In the genomic region with DNA sequence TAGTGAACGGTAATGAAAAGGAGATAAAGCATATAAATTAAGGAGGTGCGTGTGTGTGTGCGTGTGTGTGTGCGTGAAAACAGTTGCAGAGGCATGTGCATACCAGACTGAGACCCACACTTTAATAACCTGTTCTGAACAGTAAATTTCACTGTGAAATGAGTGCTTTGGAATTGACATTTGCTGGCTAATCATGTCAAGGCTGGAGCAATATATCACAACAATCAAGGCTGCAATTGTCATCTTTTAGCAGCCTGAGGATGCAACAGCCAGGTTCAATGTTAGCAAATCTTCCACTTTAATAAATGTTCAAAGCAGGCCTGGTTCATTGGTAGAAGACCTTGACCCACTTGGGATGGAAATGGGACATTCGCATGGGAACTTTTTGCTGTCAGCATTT, we compare ENCODE assay signal across 36 cellular contexts. TPM values are rescaled to one million over a fixed set of nuclear protein-coding genes. Genes with fewer than 3 reads are reported as not detected.
"Had no signal": no experiment of that assay in that cellular context is flagged by ENCODE, and none has a peak within 500 bp of the region (broad histone marks: within the 10 kb centered on the region; RNA-seq: fewer than 3 reads in every experiment).

No MANE protein-coding gene starts in this region.

- H3K27ac ChIP-seq: ascending aorta, cardiac muscle cell, VCaP had no signal

- H3K4me1 ChIP-seq: ascending aorta had no signal

- H3K4me3 ChIP-seq: ascending aorta, cardiac muscle cell had no signal

- H3K4me3 Mint-ChIP-seq: activated B cell treated with CpG ODN at 0.5 μM for 24 hours; activated CD4-positive, alpha-beta memory T cell treated with anti-CD3 and anti-CD28 coated beads, Interleukin-2, amount 10 ng/mL, durations not matched to agents 7 days and 5 days; activated CD4-positive, alpha-beta T cell treated with anti-CD3 and anti-CD28 coated beads, Interleukin-2, amount 10 ng/mL, durations not matched to agents 7 days and 5 days; activated CD8-positive, alpha-beta T cell treated with anti-CD3 and anti-CD28 coated beads, Interleukin-2, amount 10 ng/mL, durations not matched to agents 7 days and 5 days; activated naive CD4-positive, alpha-beta T cell treated with anti-CD3 and anti-CD28 coated beads, Interleukin-2, amount 10 ng/mL, durations not matched to agents 7 days and 5 days; activated naive CD4-positive, alpha-beta T cell treated with anti-CD3 and anti-CD28 coated beads, Interleukin-2, amount 50 U/mL, for 24 hours; activated naive CD8-positive, alpha-beta T cell; activated naive CD8-positive, alpha-beta T cell treated with anti-CD3 and anti-CD28 coated beads, Interleukin-2, amount 10 ng/mL, durations not matched to agents 7 days and 5 days; activated naive CD8-positive, alpha-beta T cell treated with anti-CD3 and anti-CD28 coated beads, Interleukin-2, amount 50 U/mL, for 24 hours; activated T-cell treated with anti-CD3 and anti-CD28 coated beads, Interleukin-2, amount 50 U/mL, for 24 hours; brain; central memory CD8-positive, alpha-beta T cell; T-helper 1 cell treated with Interleukin-12 subunit alpha and Interleukin-12 subunit beta and Interleukin-4 antibody, amounts not matched to agents 30 μg/mL and 1 μg/mL, for 36 hours; T-helper 2 cell treated with Interferon-gamma antibody and Interleukin-4, amounts not matched to agents 5 μg/mL and 100 μg/mL, for 36 hours had no signal

- ATAC-seq: activated CD8-positive, alpha-beta T cell treated with anti-CD3 and anti-CD28 coated beads, Interleukin-2, amount 10 ng/mL, durations not matched to agents 7 days and 5 days; activated naive CD8-positive, alpha-beta T cell treated with anti-CD3 and anti-CD28 coated beads, Interleukin-2, amount 50 U/mL, for 24 hours had no signal

- H3K27me3 ChIP-seq: ascending aorta had no signal

- H3K4me1 Mint-ChIP-seq: activated B cell treated with CpG ODN at 0.5 μM for 24 hours; activated CD4-positive, alpha-beta memory T cell treated with anti-CD3 and anti-CD28 coated beads, Interleukin-2, amount 10 ng/mL, durations not matched to agents 7 days and 5 days; activated CD4-positive, alpha-beta T cell treated with anti-CD3 and anti-CD28 coated beads, Interleukin-2, amount 10 ng/mL, durations not matched to agents 7 days and 5 days; activated naive CD4-positive, alpha-beta T cell treated with anti-CD3 and anti-CD28 coated beads, Interleukin-2, amount 10 ng/mL, durations not matched to agents 7 days and 5 days; activated naive CD4-positive, alpha-beta T cell treated with anti-CD3 and anti-CD28 coated beads, Interleukin-2, amount 50 U/mL, for 24 hours; activated naive CD8-positive, alpha-beta T cell treated with anti-CD3 and anti-CD28 coated beads, Interleukin-2, amount 10 ng/mL, durations not matched to agents 7 days and 5 days; activated naive CD8-positive, alpha-beta T cell treated with anti-CD3 and anti-CD28 coated beads, Interleukin-2, amount 50 U/mL, for 24 hours; central memory CD8-positive, alpha-beta T cell had no signal

- H3K9me3 Mint-ChIP-seq: activated B cell treated with CpG ODN at 0.5 μM for 24 hours; activated CD4-positive, alpha-beta memory T cell treated with anti-CD3 and anti-CD28 coated beads, Interleukin-2, amount 10 ng/mL, durations not matched to agents 7 days and 5 days; activated CD4-positive, alpha-beta T cell treated with anti-CD3 and anti-CD28 coated beads, Interleukin-2, amount 10 ng/mL, durations not matched to agents 7 days and 5 days; activated naive CD4-positive, alpha-beta T cell treated with anti-CD3 and anti-CD28 coated beads, Interleukin-2, amount 10 ng/mL, durations not matched to agents 7 days and 5 days; activated naive CD4-positive, alpha-beta T cell treated with anti-CD3 and anti-CD28 coated beads, Interleukin-2, amount 50 U/mL, for 24 hours; activated naive CD8-positive, alpha-beta T cell treated with anti-CD3 and anti-CD28 coated beads, Interleukin-2, amount 10 ng/mL, durations not matched to agents 7 days and 5 days; activated naive CD8-positive, alpha-beta T cell treated with anti-CD3 and anti-CD28 coated beads, Interleukin-2, amount 50 U/mL, for 24 hours; activated T-cell treated with anti-CD3 and anti-CD28 coated beads, Interleukin-2, amount 50 U/mL, for 24 hours; activated T-helper 2 cell treated with anti-CD3 and anti-CD28 coated beads, Interferon-gamma antibody, Interleukin-2, Interleukin-4, amounts not matched to agents 10 μg/mL and 5 μg/mL and 100 μg/mL, durations not matched to agents 14 hours and 24 hours and 36 hours; T-helper 1 cell treated with Interleukin-12 subunit alpha and Interleukin-12 subunit beta and Interleukin-4 antibody, amounts not matched to agents 30 μg/mL and 1 μg/mL, for 36 hours; T-helper 2 cell treated with Interferon-gamma antibody and Interleukin-4, amounts not matched to agents 5 μg/mL and 100 μg/mL, for 36 hours had no signal

- H3K27ac Mint-ChIP-seq: activated B cell treated with CpG ODN at 0.5 μM for 24 hours; activated CD4-positive, alpha-beta memory T cell treated with anti-CD3 and anti-CD28 coated beads, Interleukin-2, amount 10 ng/mL, durations not matched to agents 7 days and 5 days; activated CD4-positive, alpha-beta T cell treated with anti-CD3 and anti-CD28 coated beads, Interleukin-2, amount 10 ng/mL, durations not matched to agents 7 days and 5 days; activated CD8-positive, alpha-beta T cell treated with anti-CD3 and anti-CD28 coated beads, Interleukin-2, amount 10 ng/mL, durations not matched to agents 7 days and 5 days; activated naive CD4-positive, alpha-beta T cell treated with anti-CD3 and anti-CD28 coated beads, Interleukin-2, amount 10 ng/mL, durations not matched to agents 7 days and 5 days; activated naive CD4-positive, alpha-beta T cell treated with anti-CD3 and anti-CD28 coated beads, Interleukin-2, amount 50 U/mL, for 24 hours; activated naive CD8-positive, alpha-beta T cell; activated naive CD8-positive, alpha-beta T cell treated with anti-CD3 and anti-CD28 coated beads, Interleukin-2, amount 10 ng/mL, durations not matched to agents 7 days and 5 days; activated naive CD8-positive, alpha-beta T cell treated with anti-CD3 and anti-CD28 coated beads, Interleukin-2, amount 50 U/mL, for 24 hours; activated T-cell treated with anti-CD3 and anti-CD28 coated beads, Interleukin-2, amount 50 U/mL, for 24 hours; activated T-helper 2 cell treated with anti-CD3 and anti-CD28 coated beads, Interferon-gamma antibody, Interleukin-2, Interleukin-4, amounts not matched to agents 10 μg/mL and 5 μg/mL and 100 μg/mL, durations not matched to agents 14 hours and 24 hours and 36 hours; brain; T-helper 1 cell treated with Interleukin-12 subunit alpha and Interleukin-12 subunit beta and Interleukin-4 antibody, amounts not matched to agents 30 μg/mL and 1 μg/mL, for 36 hours; T-helper 2 cell treated with Interferon-gamma antibody and Interleukin-4, amounts not matched to agents 5 μg/mL and 100 μg/mL, for 36 hours had no signal

- H3K9me3 ChIP-seq: ascending aorta had no signal

- H3K27me3 Mint-ChIP-seq: activated naive CD4-positive, alpha-beta T cell treated with anti-CD3 and anti-CD28 coated beads, Interleukin-2, amount 10 ng/mL, durations not matched to agents 7 days and 5 days; activated naive CD8-positive, alpha-beta T cell treated with anti-CD3 and anti-CD28 coated beads, Interleukin-2, amount 10 ng/mL, durations not matched to agents 7 days and 5 days had no signal

- DNase-seq: activated B cell treated with CpG ODN at 0.5 μM for 24 hours; activated CD4-positive, alpha-beta memory T cell treated with anti-CD3 and anti-CD28 coated beads, Interleukin-2, amount 10 ng/mL, durations not matched to agents 7 days and 5 days; activated CD4-positive, alpha-beta T cell treated with anti-CD3 and anti-CD28 coated beads for 4 hours; activated CD4-positive, alpha-beta T cell treated with anti-CD3 and anti-CD28 coated beads, Interleukin-2, amount 10 ng/mL, durations not matched to agents 7 days and 5 days; activated CD4-positive, alpha-beta T cell treated with anti-CD3 and anti-CD28 coated beads, Interleukin-2, amount 50 U/mL, for 48 hours; activated CD4-positive, CD25-positive, alpha-beta regulatory T cell treated with anti-CD3 and anti-CD28 coated beads, Interleukin-2, amount 50 U/mL, for 72 hours; activated CD8-positive, alpha-beta memory T cell treated with anti-CD3 and anti-CD28 coated beads for 24 hours; activated CD8-positive, alpha-beta memory T cell treated with anti-CD3 and anti-CD28 coated beads, Interleukin-2, amount 50 U/mL, for 4 hours; activated CD8-positive, alpha-beta T cell treated with anti-CD3 and anti-CD28 coated beads, Interleukin-2, amount 10 ng/mL, durations not matched to agents 7 days and 5 days; activated effector memory CD4-positive, alpha-beta T cell treated with Interleukin-2 at 50 U/mL for 16 hours; activated gamma-delta T cell; activated naive CD4-positive, alpha-beta T cell treated with anti-CD3 and anti-CD28 coated beads, Interleukin-2, amount 10 ng/mL, durations not matched to agents 7 days and 5 days; activated naive CD4-positive, alpha-beta T cell treated with Interleukin-2 at 50 U/mL for 16 hours; activated naive CD8-positive, alpha-beta T cell treated with anti-CD3 and anti-CD28 coated beads, Interleukin-2, amount 10 ng/mL, durations not matched to agents 7 days and 5 days; activated naive CD8-positive, alpha-beta T cell treated with anti-CD3 and anti-CD28 coated beads, Interleukin-2, amount 50 U/mL, for 24 hours; activated T-cell treated with anti-CD3 and anti-CD28 coated beads, Interleukin-2, amount 50 U/mL, for 24 hours; activated T-cell treated with anti-CD3 and anti-CD28 coated beads, Interleukin-2, amount 50 U/mL, for 48 hours; amygdala; anterior cingulate cortex; caudate nucleus; cerebellar nuclear complex; T-helper 1 cell; T-helper 2 cell; T-helper 9 cell had no signal

- H3K36me3 ChIP-seq: ascending aorta, cardiac muscle cell had no signal

- H3K36me3 Mint-ChIP-seq: activated naive CD4-positive, alpha-beta T cell treated with anti-CD3 and anti-CD28 coated beads, Interleukin-2, amount 10 ng/mL, durations not matched to agents 7 days and 5 days; activated naive CD4-positive, alpha-beta T cell treated with anti-CD3 and anti-CD28 coated beads, Interleukin-2, amount 50 U/mL, for 24 hours; activated naive CD8-positive, alpha-beta T cell; activated naive CD8-positive, alpha-beta T cell treated with anti-CD3 and anti-CD28 coated beads, Interleukin-2, amount 10 ng/mL, durations not matched to agents 7 days and 5 days; brain had no signal

RNA-seq across cellular contexts. Expression of a gene that starts 58.0 kb away (rescaled TPM):
- total RNA-seq: activated B cell treated with CpG ODN at 0.5 μM for 24 hours; activated CD4-positive, alpha-beta memory T cell treated with anti-CD3 and anti-CD28 coated beads, Interleukin-2, amount 10 ng/mL, durations not matched to agents 7 days and 5 days; activated CD4-positive, alpha-beta T cell treated with anti-CD3 and anti-CD28 coated beads, Interleukin-2, amount 10 ng/mL, durations not matched to agents 7 days and 5 days; activated CD8-positive, alpha-beta T cell treated with anti-CD3 and anti-CD28 coated beads, Interleukin-2, amount 10 ng/mL, durations not matched to agents 7 days and 5 days; activated naive CD8-positive, alpha-beta T cell treated with anti-CD3 and anti-CD28 coated beads, Interleukin-2, amount 10 ng/mL, durations not matched to agents 7 days and 5 days; activated T-helper 2 cell treated with anti-CD3 and anti-CD28 coated beads, Interferon-gamma antibody, Interleukin-2, Interleukin-4, amounts not matched to agents 10 μg/mL and 5 μg/mL and 100 μg/mL, durations not matched to agents 14 hours and 24 hours and 36 hours; bronchial epithelial cell; cardiac muscle cell had no signal
- polyA plus RNA-seq: adipose tissue, cardiac muscle cell had no signal
